ENCODE assay signal across 29 cellular contexts in genomic region chr6:134094436-134094835, GRCh38. TPM values are rescaled to one million over a fixed set of nuclear protein-coding genes. Genes with fewer than 3 reads are reported as not detected.
"Had no signal": no experiment of that assay in that cellular context is flagged by ENCODE, and none has a peak within 500 bp of the region (broad histone marks: within the 10 kb centered on the region; RNA-seq: fewer than 3 reads in every experiment).

No MANE protein-coding gene starts in this region.

- H3K4me3 Mint-ChIP-seq: activated CD4-positive, alpha-beta memory T cell treated with anti-CD3 and anti-CD28 coated beads for 36 hours; activated CD4-positive, alpha-beta T cell treated with anti-CD3 and anti-CD28 coated beads, Interleukin-2, amount 10 ng/mL, durations not matched to agents 24 days and 14 days; activated naive CD4-positive, alpha-beta T cell treated with anti-CD3 and anti-CD28 coated beads for 36 hours; activated naive CD8-positive, alpha-beta T cell treated with anti-CD3 and anti-CD28 coated beads for 36 hours; activated T-helper 1 cell treated with anti-CD3 and anti-CD28 coated beads, Interleukin-12 subunit alpha, Interleukin-12 subunit beta, Interleukin-2, Interleukin-4 antibody, amounts not matched to agents 30 ng/mL and 10 ng/mL and 1 ng/mL, durations not matched to agents 14 hours and 24 hours and 36 hours; brain; natural killer cell; T-helper 1 cell treated with Interleukin-12 subunit alpha and Interleukin-12 subunit beta and Interleukin-4 antibody, amounts not matched to agents 30 μg/mL and 1 μg/mL, for 36 hours had no signal

- H3K9me3 Mint-ChIP-seq: activated CD4-positive, alpha-beta memory T cell treated with anti-CD3 and anti-CD28 coated beads for 36 hours; activated CD4-positive, alpha-beta T cell treated with anti-CD3 and anti-CD28 coated beads, Interleukin-2, amount 10 ng/mL, durations not matched to agents 24 days and 14 days; activated naive CD4-positive, alpha-beta T cell treated with anti-CD3 and anti-CD28 coated beads for 36 hours; activated naive CD8-positive, alpha-beta T cell treated with anti-CD3 and anti-CD28 coated beads for 36 hours; activated T-helper 1 cell treated with anti-CD3 and anti-CD28 coated beads, Interleukin-12 subunit alpha, Interleukin-12 subunit beta, Interleukin-2, Interleukin-4 antibody, amounts not matched to agents 30 ng/mL and 10 ng/mL and 1 ng/mL, durations not matched to agents 14 hours and 24 hours and 36 hours; brain; natural killer cell; T-helper 1 cell treated with Interleukin-12 subunit alpha and Interleukin-12 subunit beta and Interleukin-4 antibody, amounts not matched to agents 30 μg/mL and 1 μg/mL, for 36 hours had no signal

- H3K36me3 Mint-ChIP-seq: activated CD4-positive, alpha-beta memory T cell treated with anti-CD3 and anti-CD28 coated beads for 36 hours; activated naive CD8-positive, alpha-beta T cell treated with anti-CD3 and anti-CD28 coated beads for 36 hours; brain; natural killer cell had no signal

- H3K4me1 ChIP-seq: adrenal gland, foreskin keratinocyte, heart right ventricle, parathyroid adenoma, spleen, suprapubic skin, tibial nerve had no signal

- H3K36me3 ChIP-seq: adrenal gland, heart right ventricle, neutrophil, spleen, suprapubic skin, tibial nerve had no signal

- H3K9me3 ChIP-seq: adrenal gland, heart right ventricle, neutrophil, spleen, suprapubic skin, tibial nerve had no signal

- H2AFZ ChIP-seq: parathyroid adenoma had no signal

- H3K4me3 ChIP-seq: adrenal gland, heart right ventricle, spleen, suprapubic skin, tibial nerve had no signal

- H3K27me3 Mint-ChIP-seq: brain had no signal

- H3K79me2 ChIP-seq: parathyroid adenoma had no signal

- H3K27ac ChIP-seq: adrenal gland, foreskin keratinocyte, heart right ventricle, neutrophil, parathyroid adenoma, spleen, suprapubic skin, tibial nerve, VCaP had no signal

- FAIRE-seq: TTC549 had no signal

- H3K4me1 Mint-ChIP-seq: activated naive CD8-positive, alpha-beta T cell treated with anti-CD3 and anti-CD28 coated beads for 36 hours; brain; natural killer cell had no signal

- H3K27me3 ChIP-seq: adrenal gland, spleen, suprapubic skin, tibial nerve had no signal

- DNase-seq: activated CD4-positive, alpha-beta memory T cell treated with anti-CD3 and anti-CD28 coated beads for 36 hours; activated CD4-positive, alpha-beta T cell treated with anti-CD3 and anti-CD28 coated beads, Interleukin-2, amount 10 ng/mL, durations not matched to agents 24 days and 14 days; activated CD8-positive, alpha-beta memory T cell treated with anti-CD3 and anti-CD28 coated beads, Interleukin-2, amount 50 U/mL, for 4 hours; activated effector memory CD4-positive, alpha-beta T cell treated with anti-CD3 and anti-CD28 coated beads, Interleukin-2, amount 50 U/mL, for 16 hours; activated naive CD4-positive, alpha-beta T cell treated with anti-CD3 and anti-CD28 coated beads for 36 hours; activated naive CD8-positive, alpha-beta T cell treated with anti-CD3 and anti-CD28 coated beads for 36 hours; activated T-cell treated with anti-CD3 and anti-CD28 coated beads, Interleukin-2, amount 50 U/mL, for 1 hour; adrenal gland; aorta; caudate nucleus; foreskin keratinocyte; heart right ventricle; natural killer cell; right cardiac atrium; spleen; stimulated activated naive CD4-positive, alpha-beta T cell; T-helper 9 cell had no signal

- ATAC-seq: activated CD4-positive, CD25-positive, alpha-beta regulatory T cell treated with anti-CD3 and anti-CD28 coated beads, Interleukin-2, amount 50 U/mL, for 24 hours; esophagus mucosa; foreskin keratinocyte; heart right ventricle; natural killer cell; right cardiac atrium had no signal

- H3K27ac Mint-ChIP-seq: activated CD4-positive, alpha-beta memory T cell treated with anti-CD3 and anti-CD28 coated beads for 36 hours; activated CD4-positive, alpha-beta T cell treated with anti-CD3 and anti-CD28 coated beads, Interleukin-2, amount 10 ng/mL, durations not matched to agents 24 days and 14 days; activated naive CD4-positive, alpha-beta T cell treated with anti-CD3 and anti-CD28 coated beads for 36 hours; activated naive CD8-positive, alpha-beta T cell treated with anti-CD3 and anti-CD28 coated beads for 36 hours; activated T-helper 1 cell treated with anti-CD3 and anti-CD28 coated beads, Interleukin-12 subunit alpha, Interleukin-12 subunit beta, Interleukin-2, Interleukin-4 antibody, amounts not matched to agents 30 ng/mL and 10 ng/mL and 1 ng/mL, durations not matched to agents 14 hours and 24 hours and 36 hours; natural killer cell; T-helper 1 cell treated with Interleukin-12 subunit alpha and Interleukin-12 subunit beta and Interleukin-4 antibody, amounts not matched to agents 30 μg/mL and 1 μg/mL, for 36 hours had no signal

- H3K9ac ChIP-seq: parathyroid adenoma had no signal

RNA-seq across cellular contexts. Expression of gene SLC2A12, which starts 42.0 kb away (rescaled TPM):
- total RNA-seq: activated CD4-positive, alpha-beta T cell treated with anti-CD3 and anti-CD28 coated beads, Interleukin-2, amount 10 ng/mL, durations not matched to agents 24 days and 14 days; activated CD8-positive, alpha-beta memory T cell treated with anti-CD3 and anti-CD28 coated beads for 36 hours; activated T-helper 1 cell treated with anti-CD3 and anti-CD28 coated beads, Interleukin-12 subunit alpha, Interleukin-12 subunit beta, Interleukin-2, Interleukin-4 antibody, amounts not matched to agents 30 ng/mL and 10 ng/mL and 1 ng/mL, durations not matched to agents 14 hours and 24 hours and 36 hours had no signal
